In the genomic region with DNA sequence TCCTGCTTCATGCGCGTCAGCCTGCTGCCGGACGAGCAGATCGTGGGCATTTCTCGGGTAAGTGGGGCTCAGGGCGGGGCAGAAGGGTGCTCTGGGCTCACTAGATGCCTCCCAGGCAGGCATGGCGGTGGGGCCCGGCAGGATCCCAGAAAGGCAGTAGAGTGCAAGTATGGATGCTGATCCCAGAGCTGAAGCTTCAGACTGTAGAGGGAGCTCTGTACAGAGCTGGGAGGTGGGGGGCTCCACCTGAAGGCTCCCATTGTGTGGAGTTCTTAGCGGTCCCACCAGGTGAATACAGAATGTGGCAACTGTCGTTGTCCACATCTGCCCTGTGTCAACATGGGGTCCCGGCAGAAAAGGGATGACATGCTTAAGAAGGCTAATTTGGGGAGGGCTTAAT, we compare ENCODE assay signal across 2 cellular contexts.
TF ChIP-seq lines count a peak whose summit lies in the region.

No MANE protein-coding gene starts in this region.

TF ChIP-seq in GM23338, 12 proteins besides CTCF, POLR2A, EP300 and RAD21 (continues in another document):
- TF ChIP-seq STAT1 (IDR thresholded peaks at IDR 0.05; ENCODE audit: unreplicated experiment) (no peak), POLR2AphosphoS5 (IDR thresholded peaks at IDR 0.05; ENCODE audit: low read depth) (no peak), ETS1 (IDR thresholded peaks at IDR 0.05) (no peak), EZH2phosphoT487 (IDR thresholded peaks at IDR 0.05; ENCODE audit: unreplicated experiment) (no peak), ZNF331 (CRISPR knock-in tag; IDR thresholded peaks at IDR 0.05; ENCODE audit: low read depth) (no peak), EZH2 (IDR thresholded peaks at IDR 0.05; ENCODE audit: low read depth, unreplicated experiment) (no peak), NANOG (IDR thresholded peaks at IDR 0.05; ENCODE audit: borderline replicate concordance) (no peak), JUNB (IDR thresholded peaks at IDR 0.05; ENCODE audit: unreplicated experiment) (no peak)
- TF ChIP-seq, protein P1, sequence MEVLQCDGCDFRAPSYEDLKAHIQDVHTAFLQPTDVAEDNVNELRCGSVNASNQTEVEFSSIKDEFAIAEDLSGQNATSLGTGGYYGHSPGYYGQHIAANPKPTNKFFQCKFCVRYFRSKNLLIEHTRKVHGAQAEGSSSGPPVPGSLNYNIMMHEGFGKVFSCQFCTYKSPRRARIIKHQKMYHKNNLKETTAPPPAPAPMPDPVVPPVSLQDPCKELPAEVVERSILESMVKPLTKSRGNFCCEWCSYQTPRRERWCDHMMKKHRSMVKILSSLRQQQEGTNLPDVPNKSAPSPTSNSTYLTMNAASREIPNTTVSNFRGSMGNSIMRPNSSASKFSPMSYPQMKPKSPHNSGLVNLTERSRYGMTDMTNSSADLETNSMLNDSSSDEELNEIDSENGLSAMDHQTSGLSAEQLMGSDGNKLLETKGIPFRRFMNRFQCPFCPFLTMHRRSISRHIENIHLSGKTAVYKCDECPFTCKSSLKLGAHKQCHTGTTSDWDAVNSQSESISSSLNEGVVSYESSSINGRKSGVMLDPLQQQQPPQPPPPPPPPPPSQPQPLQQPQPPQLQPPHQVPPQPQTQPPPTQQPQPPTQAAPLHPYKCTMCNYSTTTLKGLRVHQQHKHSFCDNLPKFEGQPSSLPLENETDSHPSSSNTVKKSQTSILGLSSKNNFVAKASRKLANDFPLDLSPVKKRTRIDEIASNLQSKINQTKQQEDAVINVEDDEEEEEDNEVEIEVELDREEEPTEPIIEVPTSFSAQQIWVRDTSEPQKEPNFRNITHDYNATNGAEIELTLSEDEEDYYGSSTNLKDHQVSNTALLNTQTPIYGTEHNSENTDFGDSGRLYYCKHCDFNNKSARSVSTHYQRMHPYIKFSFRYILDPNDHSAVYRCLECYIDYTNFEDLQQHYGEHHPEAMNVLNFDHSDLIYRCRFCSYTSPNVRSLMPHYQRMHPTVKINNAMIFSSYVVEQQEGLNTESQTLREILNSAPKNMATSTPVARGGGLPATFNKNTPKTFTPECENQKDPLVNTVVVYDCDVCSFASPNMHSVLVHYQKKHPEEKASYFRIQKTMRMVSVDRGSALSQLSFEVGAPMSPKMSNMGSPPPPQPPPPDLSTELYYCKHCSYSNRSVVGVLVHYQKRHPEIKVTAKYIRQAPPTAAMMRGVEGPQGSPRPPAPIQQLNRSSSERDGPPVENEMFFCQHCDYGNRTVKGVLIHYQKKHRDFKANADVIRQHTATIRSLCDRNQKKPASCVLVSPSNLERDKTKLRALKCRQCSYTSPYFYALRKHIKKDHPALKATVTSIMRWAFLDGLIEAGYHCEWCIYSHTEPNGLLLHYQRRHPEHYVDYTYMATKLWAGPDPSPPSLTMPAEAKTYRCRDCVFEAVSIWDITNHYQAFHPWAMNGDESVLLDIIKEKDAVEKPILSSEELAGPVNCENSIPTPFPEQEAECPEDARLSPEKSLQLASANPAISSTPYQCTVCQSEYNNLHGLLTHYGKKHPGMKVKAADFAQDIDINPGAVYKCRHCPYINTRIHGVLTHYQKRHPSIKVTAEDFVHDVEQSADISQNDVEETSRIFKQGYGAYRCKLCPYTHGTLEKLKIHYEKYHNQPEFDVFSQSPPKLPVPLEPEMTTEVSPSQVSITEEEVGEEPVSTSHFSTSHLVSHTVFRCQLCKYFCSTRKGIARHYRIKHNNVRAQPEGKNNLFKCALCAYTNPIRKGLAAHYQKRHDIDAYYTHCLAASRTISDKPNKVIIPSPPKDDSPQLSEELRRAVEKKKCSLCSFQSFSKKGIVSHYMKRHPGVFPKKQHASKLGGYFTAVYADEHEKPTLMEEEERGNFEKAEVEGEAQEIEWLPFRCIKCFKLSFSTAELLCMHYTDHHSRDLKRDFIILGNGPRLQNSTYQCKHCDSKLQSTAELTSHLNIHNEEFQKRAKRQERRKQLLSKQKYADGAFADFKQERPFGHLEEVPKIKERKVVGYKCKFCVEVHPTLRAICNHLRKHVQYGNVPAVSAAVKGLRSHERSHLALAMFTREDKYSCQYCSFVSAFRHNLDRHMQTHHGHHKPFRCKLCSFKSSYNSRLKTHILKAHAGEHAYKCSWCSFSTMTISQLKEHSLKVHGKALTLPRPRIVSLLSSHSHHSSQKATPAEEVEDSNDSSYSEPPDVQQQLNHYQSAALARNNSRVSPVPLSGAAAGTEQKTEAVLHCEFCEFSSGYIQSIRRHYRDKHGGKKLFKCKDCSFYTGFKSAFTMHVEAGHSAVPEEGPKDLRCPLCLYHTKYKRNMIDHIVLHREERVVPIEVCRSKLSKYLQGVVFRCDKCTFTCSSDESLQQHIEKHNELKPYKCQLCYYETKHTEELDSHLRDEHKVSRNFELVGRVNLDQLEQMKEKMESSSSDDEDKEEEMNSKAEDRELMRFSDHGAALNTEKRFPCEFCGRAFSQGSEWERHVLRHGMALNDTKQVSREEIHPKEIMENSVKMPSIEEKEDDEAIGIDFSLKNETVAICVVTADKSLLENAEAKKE (CRISPR knock-in tag; IDR thresholded peaks at IDR 0.05) = no peak
- TF ChIP-seq, protein P2, sequence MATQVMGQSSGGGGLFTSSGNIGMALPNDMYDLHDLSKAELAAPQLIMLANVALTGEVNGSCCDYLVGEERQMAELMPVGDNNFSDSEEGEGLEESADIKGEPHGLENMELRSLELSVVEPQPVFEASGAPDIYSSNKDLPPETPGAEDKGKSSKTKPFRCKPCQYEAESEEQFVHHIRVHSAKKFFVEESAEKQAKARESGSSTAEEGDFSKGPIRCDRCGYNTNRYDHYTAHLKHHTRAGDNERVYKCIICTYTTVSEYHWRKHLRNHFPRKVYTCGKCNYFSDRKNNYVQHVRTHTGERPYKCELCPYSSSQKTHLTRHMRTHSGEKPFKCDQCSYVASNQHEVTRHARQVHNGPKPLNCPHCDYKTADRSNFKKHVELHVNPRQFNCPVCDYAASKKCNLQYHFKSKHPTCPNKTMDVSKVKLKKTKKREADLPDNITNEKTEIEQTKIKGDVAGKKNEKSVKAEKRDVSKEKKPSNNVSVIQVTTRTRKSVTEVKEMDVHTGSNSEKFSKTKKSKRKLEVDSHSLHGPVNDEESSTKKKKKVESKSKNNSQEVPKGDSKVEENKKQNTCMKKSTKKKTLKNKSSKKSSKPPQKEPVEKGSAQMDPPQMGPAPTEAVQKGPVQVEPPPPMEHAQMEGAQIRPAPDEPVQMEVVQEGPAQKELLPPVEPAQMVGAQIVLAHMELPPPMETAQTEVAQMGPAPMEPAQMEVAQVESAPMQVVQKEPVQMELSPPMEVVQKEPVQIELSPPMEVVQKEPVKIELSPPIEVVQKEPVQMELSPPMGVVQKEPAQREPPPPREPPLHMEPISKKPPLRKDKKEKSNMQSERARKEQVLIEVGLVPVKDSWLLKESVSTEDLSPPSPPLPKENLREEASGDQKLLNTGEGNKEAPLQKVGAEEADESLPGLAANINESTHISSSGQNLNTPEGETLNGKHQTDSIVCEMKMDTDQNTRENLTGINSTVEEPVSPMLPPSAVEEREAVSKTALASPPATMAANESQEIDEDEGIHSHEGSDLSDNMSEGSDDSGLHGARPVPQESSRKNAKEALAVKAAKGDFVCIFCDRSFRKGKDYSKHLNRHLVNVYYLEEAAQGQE (IDR thresholded peaks at IDR 0.05; ENCODE audit: unreplicated experiment) = no peak

TF ChIP-seq in H1, 55 proteins besides CTCF, POLR2A, EP300 and RAD21:
- TF ChIP-seq JUN (IDR thresholded peaks at IDR 0.05; ENCODE audit: low read depth, low read length) = no peak
- no peak for TF ChIP-seq NANOG (IDR thresholded peaks at IDR 0.05; ENCODE audit: insufficient read depth, low read depth, low read length, poor library complexity, severe bottlenecking)
- no peak for TF ChIP-seq YY1 (IDR thresholded peaks at IDR 0.05; ENCODE audit: low read depth, low read length)
- no peak for TF ChIP-seq TAF7 (optimal IDR thresholded peaks at IDR 0.05; ENCODE audit: borderline replicate concordance, low read depth, low read length)
- no peak for TF ChIP-seq KDM4A (IDR thresholded peaks at IDR 0.05; ENCODE audit: low read depth, low read length, severe bottlenecking)
- TF ChIP-seq RFX5 (IDR thresholded peaks at IDR 0.05; ENCODE audit: borderline replicate concordance, low read depth, low read length) = no peak
- no peak for TF ChIP-seq SIRT6 (IDR thresholded peaks at IDR 0.05; ENCODE audit: low read length)
